In the genomic region with DNA sequence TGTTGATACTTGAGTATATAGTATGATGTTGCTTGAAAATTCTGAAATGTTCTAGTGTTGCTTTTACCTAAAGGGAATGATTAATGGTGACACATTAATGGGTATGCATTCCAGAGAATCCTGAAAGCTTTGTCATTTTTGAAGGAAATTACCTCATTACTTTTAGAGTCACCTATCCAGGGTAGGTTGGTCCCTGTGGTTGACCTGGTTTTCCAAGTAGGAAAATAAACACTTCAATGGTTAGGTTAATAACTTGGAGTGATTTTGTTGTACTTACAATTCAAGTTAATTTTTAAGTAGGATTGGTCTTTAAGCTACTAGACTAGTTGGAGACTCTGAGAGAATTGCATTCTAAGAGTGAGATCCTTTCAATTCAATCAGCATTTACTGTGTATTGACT, we compare ENCODE assay signal across 14 cellular contexts. TPM values are rescaled to one million over a fixed set of nuclear protein-coding genes. Genes with fewer than 3 reads are reported as not detected.
DNase-seq lines count a peak whose midpoint lies in the region; ATAC-seq, FAIRE-seq and TF ChIP-seq lines count a peak whose summit lies in the region.
"Had no signal": no experiment of that assay in that cellular context is flagged by ENCODE, and none has a peak within 500 bp of the region (broad histone marks: within the 10 kb centered on the region; RNA-seq: fewer than 3 reads in every experiment).

No MANE protein-coding gene starts in this region.

- TF ChIP-seq CTCF in Panc1 (IDR thresholded peaks at IDR 0.05) (no peak), endothelial cell of umbilical vein (IDR thresholded peaks at IDR 0.05; ENCODE audit: extremely low read depth in 1 of 2, insufficient read depth in 1 of 2, low read depth in 1 of 2, low read length in 2 of 2) (no peak), pancreas (IDR thresholded peaks at IDR 0.05) (no peak)

- DNase-seq in G401 (ENCODE audit: low spot score) (peak; percentile 66), Panc1 (ENCODE audit: low read depth, low spot score) (peak; percentile 88), endothelial cell of umbilical vein (ENCODE audit: low read depth, low spot score) (peak; percentile 77), pancreas (no peak), activated gamma-delta T cell treated with Interleukin-2 at 50 U/mL for 16 hours (no peak)
- no peak for DNase-seq in stimulated activated naive CD8-positive, alpha-beta T cell treated with anti-CD3 and anti-CD28 coated beads, Interleukin-15, amount 100 ng/mL, for 72 hours
- DNase-seq in effector CD8-positive, alpha-beta T cell (lab: John Stamatoyannopoulos, UW), result no peak
- DNase-seq in activated CD4-positive, alpha-beta memory T cell treated with anti-CD3 and anti-CD28 coated beads for 36 hours, result no peak
- DNase-seq: activated CD8-positive, alpha-beta memory T cell treated with anti-CD3 and anti-CD28 coated beads, Interleukin-2, amount 10 ng/mL, durations not matched to agents 7 days and 5 days; activated naive CD8-positive, alpha-beta T cell treated with anti-CD3 and anti-CD28 coated beads for 36 hours; BE2C; cortex of kidney; left colon had no signal

- peak overlapping the region; percentile 54 for H3K27ac ChIP-seq in Panc1 (ENCODE audit: low read length)
- peak overlapping the region; percentile 66 for H3K27ac ChIP-seq in endothelial cell of umbilical vein (ENCODE audit: insufficient read depth, low read depth, low read length)
- no peak overlapping the region for H3K27ac ChIP-seq in pancreas

- H3K9ac ChIP-seq in endothelial cell of umbilical vein (replicated peaks; ENCODE audit: extremely low read depth, insufficient read depth, low read length), result no peak overlapping the region

- H3K36me3 ChIP-seq in Panc1 (ENCODE audit: control insufficient read depth, insufficient read depth, low read length), result no peaks in the 10 kb centered on the region
- H3K36me3 ChIP-seq in endothelial cell of umbilical vein (ENCODE audit: control insufficient read depth in 2 of 2, extremely low read depth in 1 of 2, insufficient read depth in 2 of 2, low read length in 2 of 2), result no peaks in the 10 kb centered on the region
- no peaks in the 10 kb centered on the region for H3K36me3 ChIP-seq in pancreas
- H3K36me3 ChIP-seq: BE2C, gastroesophageal sphincter had no signal

- H4K20me1 ChIP-seq in endothelial cell of umbilical vein (replicated peaks; ENCODE audit: control insufficient read depth, extremely low read depth, insufficient read depth, low read length), result no peaks in the 10 kb centered on the region

- H2AFZ ChIP-seq in endothelial cell of umbilical vein (ENCODE audit: low read depth, low read length), result no peak overlapping the region

- H3K79me2 ChIP-seq in endothelial cell of umbilical vein (ENCODE audit: control insufficient read depth, insufficient read depth, low read length), result no peaks in the 10 kb centered on the region

- BruUV-seq in Panc1 (replicated peaks; lab: Mats Ljungman, UMichigan) (no TSS peak), endothelial cell of umbilical vein (replicated peaks; lab: Mats Ljungman, UMichigan) (no TSS peak)

- H3K9me1 ChIP-seq in endothelial cell of umbilical vein (replicated peaks; ENCODE audit: control insufficient read depth, extremely low read depth, insufficient read depth, low read length), result no peaks in the 10 kb centered on the region

- ATAC-seq in Panc1 (peak; percentile 79), pancreas (peak; percentile 25 to 77 (median 59))
- no peak for ATAC-seq in stimulated activated naive CD8-positive, alpha-beta T cell treated with anti-CD3 and anti-CD28 coated beads, Interleukin-15, amount 100 ng/mL, for 72 hours
- ATAC-seq: activated CD8-positive, alpha-beta memory T cell treated with anti-CD3 and anti-CD28 coated beads, Interleukin-2, amount 10 ng/mL, durations not matched to agents 7 days and 5 days; gastroesophageal sphincter; left colon had no signal

- intact Hi-C loops in Panc1 (cut with micrococcal nuclease; ENCODE audit: unreplicated experiment) (no loop called here), endothelial cell of umbilical vein (cut with micrococcal nuclease) (loop anchor here (1.0 to 2.0 kb wide), 4 partner anchors 17 to 85 kb away; partner anchors contain the start of gene MITF), pancreas (cut with DNase I) (no loop called here)
- intact Hi-C loops in activated CD4-positive, alpha-beta memory T cell treated with anti-CD3 and anti-CD28 coated beads for 36 hours (cut with micrococcal nuclease), result no loop called here

- H3K4me2 ChIP-seq in endothelial cell of umbilical vein (ENCODE audit: insufficient read depth, low read length), result peak overlapping the region; percentile 47

- H3K27ac Mint-ChIP-seq in stimulated activated naive CD8-positive, alpha-beta T cell treated with anti-CD3 and anti-CD28 coated beads, Interleukin-15, amount 100 ng/mL, for 72 hours, result no peak overlapping the region
- no peak overlapping the region for H3K27ac Mint-ChIP-seq in activated CD4-positive, alpha-beta memory T cell treated with anti-CD3 and anti-CD28 coated beads for 36 hours
- H3K27ac Mint-ChIP-seq: activated CD8-positive, alpha-beta memory T cell treated with anti-CD3 and anti-CD28 coated beads, Interleukin-2, amount 10 ng/mL, durations not matched to agents 7 days and 5 days; activated naive CD8-positive, alpha-beta T cell treated with anti-CD3 and anti-CD28 coated beads for 36 hours had no signal

- in situ Hi-C loops in G401 (cut with HindIII; ENCODE audit: low sequenced_read_pairs) (no loop called here), Panc1 (cut with HindIII; ENCODE audit: low pct_unique_long_range_greater_than_20kb, low sequenced_read_pairs) (no loop called here)

- H3K27me3 ChIP-seq in Panc1 (ENCODE audit: control insufficient read depth, insufficient read depth, low read length) (no peaks in the 10 kb centered on the region), endothelial cell of umbilical vein (ENCODE audit: control insufficient read depth in 2 of 2, insufficient read depth in 2 of 2, low read length in 2 of 2) (no peaks in the 10 kb centered on the region), pancreas (no peaks in the 10 kb centered on the region)
- H3K27me3 ChIP-seq: BE2C, gastroesophageal sphincter had no signal

- POLR2A ChIA-PET in Panc1 (lab: Charles Lee), result no interaction called here
- POLR2A ChIA-PET in endothelial cell of umbilical vein (lab: Charles Lee), result no interaction called here
- POLR2A ChIA-PET in activated CD4-positive, alpha-beta memory T cell treated with anti-CD3 and anti-CD28 coated beads for 36 hours (lab: Charles Lee), result no interaction called here

- no peaks in the 10 kb centered on the region for H3K36me3 Mint-ChIP-seq in activated CD4-positive, alpha-beta memory T cell treated with anti-CD3 and anti-CD28 coated beads for 36 hours
- H3K36me3 Mint-ChIP-seq: activated CD8-positive, alpha-beta memory T cell treated with anti-CD3 and anti-CD28 coated beads, Interleukin-2, amount 10 ng/mL, durations not matched to agents 7 days and 5 days; activated naive CD8-positive, alpha-beta T cell treated with anti-CD3 and anti-CD28 coated beads for 36 hours had no signal

- no peak overlapping the region for H3K4me3 Mint-ChIP-seq in stimulated activated naive CD8-positive, alpha-beta T cell treated with anti-CD3 and anti-CD28 coated beads, Interleukin-15, amount 100 ng/mL, for 72 hours
- H3K4me3 Mint-ChIP-seq in activated CD4-positive, alpha-beta memory T cell treated with anti-CD3 and anti-CD28 coated beads for 36 hours, result no peak overlapping the region
- H3K4me3 Mint-ChIP-seq: activated CD8-positive, alpha-beta memory T cell treated with anti-CD3 and anti-CD28 coated beads, Interleukin-2, amount 10 ng/mL, durations not matched to agents 7 days and 5 days; activated naive CD8-positive, alpha-beta T cell treated with anti-CD3 and anti-CD28 coated beads for 36 hours had no signal

- H3K4me1 ChIP-seq in Panc1 (ENCODE audit: control insufficient read depth, insufficient read depth, low read length), result peaks cover 22% of the 10 kb centered on the region
- peaks cover 22% of the 10 kb centered on the region for H3K4me1 ChIP-seq in endothelial cell of umbilical vein (ENCODE audit: control insufficient read depth, extremely low read depth, insufficient read depth, low read length)
- peaks cover 0 to 3% (median 2%) of the 10 kb centered on the region in 3 donors for H3K4me1 ChIP-seq in pancreas

- peaks cover 0 to 13% of the 10 kb centered on the region in 2 donors for H3K9me3 Mint-ChIP-seq in stimulated activated naive CD8-positive, alpha-beta T cell treated with anti-CD3 and anti-CD28 coated beads, Interleukin-15, amount 100 ng/mL, for 72 hours
- no peaks in the 10 kb centered on the region for H3K9me3 Mint-ChIP-seq in activated CD4-positive, alpha-beta memory T cell treated with anti-CD3 and anti-CD28 coated beads for 36 hours
- H3K9me3 Mint-ChIP-seq: activated naive CD8-positive, alpha-beta T cell treated with anti-CD3 and anti-CD28 coated beads for 36 hours had no signal

- peaks cover 6% of the 10 kb centered on the region for H3K27me3 Mint-ChIP-seq in stimulated activated naive CD8-positive, alpha-beta T cell treated with anti-CD3 and anti-CD28 coated beads, Interleukin-15, amount 100 ng/mL, for 72 hours
- H3K27me3 Mint-ChIP-seq in activated CD4-positive, alpha-beta memory T cell treated with anti-CD3 and anti-CD28 coated beads for 36 hours, result no peaks in the 10 kb centered on the region
- H3K27me3 Mint-ChIP-seq: activated CD8-positive, alpha-beta memory T cell treated with anti-CD3 and anti-CD28 coated beads, Interleukin-2, amount 10 ng/mL, durations not matched to agents 7 days and 5 days had no signal

- H3K9me3 ChIP-seq in Panc1 (ENCODE audit: control insufficient read depth, insufficient read depth, low read depth, low read length), result no peaks in the 10 kb centered on the region
- no peaks in the 10 kb centered on the region for H3K9me3 ChIP-seq in endothelial cell of umbilical vein (replicated peaks; ENCODE audit: control insufficient read depth, insufficient read depth, low read length)
- H3K9me3 ChIP-seq in pancreas, result no peaks in the 10 kb centered on the region
- H3K9me3 ChIP-seq: BE2C, gastroesophageal sphincter had no signal

- no peak for TF ChIP-seq POLR2A in endothelial cell of umbilical vein (IDR thresholded peaks at IDR 0.05; ENCODE audit: low read depth, low read length)

- H3K4me3 ChIP-seq in Panc1 (ENCODE audit: low read depth in 2 of 2, low read length in 2 of 2) (no peak overlapping the region), endothelial cell of umbilical vein (replicated peaks in 1 of 3; ENCODE audit: insufficient read depth in 1 of 3, low read depth in 1 of 3, low read length in 3 of 3) (no peak overlapping the region), pancreas (no peak overlapping the region)
- H3K4me3 ChIP-seq: gastroesophageal sphincter had no signal

- dilution Hi-C loops in endothelial cell of umbilical vein (cut with MboI; ENCODE audit: extremely low pct_ligation_motif_present, low sequenced_read_pairs), result no loop called here

- CTCF ChIA-PET in Panc1 (lab: Charles Lee) (no interaction called here), endothelial cell of umbilical vein (lab: Charles Lee) (interaction anchor here (0.5 to 2.4 kb wide), 7 partner anchors 10 to 683 kb away, joined by 3 to 9 read pairs (median 4); partner anchors contain the start of gene MITF)
- CTCF ChIA-PET in activated CD4-positive, alpha-beta memory T cell treated with anti-CD3 and anti-CD28 coated beads for 36 hours (lab: Charles Lee), result no interaction called here

- H3K4me1 Mint-ChIP-seq in stimulated activated naive CD8-positive, alpha-beta T cell treated with anti-CD3 and anti-CD28 coated beads, Interleukin-15, amount 100 ng/mL, for 72 hours, result no peaks in the 10 kb centered on the region
- H3K4me1 Mint-ChIP-seq in activated CD4-positive, alpha-beta memory T cell treated with anti-CD3 and anti-CD28 coated beads for 36 hours (ENCODE audit: low read depth), result no peaks in the 10 kb centered on the region
- H3K4me1 Mint-ChIP-seq: activated CD8-positive, alpha-beta memory T cell treated with anti-CD3 and anti-CD28 coated beads, Interleukin-2, amount 10 ng/mL, durations not matched to agents 7 days and 5 days; activated naive CD8-positive, alpha-beta T cell treated with anti-CD3 and anti-CD28 coated beads for 36 hours had no signal

- FAIRE-seq in endothelial cell of umbilical vein (lab: Jason Lieb, UNC) (peak; percentile 72), pancreas (lab: Jason Lieb, UNC) (no peak)

RNA-seq across cellular contexts. Expression of gene MITF, which starts 31.0 kb away (rescaled TPM):
- total RNA-seq in G401 (2014; rRNA removed; shearing (Covaris generic)), result 81.7 and 116 TPM in 2 replicates
- 10.8 TPM for total RNA-seq in Panc1 (2021; ENCODE audit: unreplicated experiment)
- 3.5 TPM for polyA plus RNA-seq in Panc1 (2012; ENCODE audit: insufficient read length)
- 2.5 and 3.9 TPM in 2 replicates for total RNA-seq in endothelial cell of umbilical vein
- polyA plus RNA-seq in endothelial cell of umbilical vein, result 1.6 TPM in 2 replicates
- 1.9 and 2.0 TPM in 2 replicates for polyA plus RNA-seq in endothelial cell of umbilical vein (2011; cell fraction: cytosol; rRNA removed)
- polyA plus RNA-seq in endothelial cell of umbilical vein (2011; cell fraction: nucleus; rRNA removed), result 1.9 and 2.6 TPM in 2 replicates
- polyA plus RNA-seq in endothelial cell of umbilical vein (2012), result 1.1 and 2.3 TPM in 2 replicates
- polyA minus RNA-seq in endothelial cell of umbilical vein, result 4.6 and 4.9 TPM in 2 replicates
- polyA minus RNA-seq in endothelial cell of umbilical vein (2011; cell fraction: cytosol; rRNA and poly(A)+ RNA removed), result 25.6 TPM
- polyA minus RNA-seq in endothelial cell of umbilical vein (2011; cell fraction: nucleus; rRNA and poly(A)+ RNA removed), result 9.6 and 10.1 TPM in 2 replicates
- 1 to 10 TPM; 5.1 to 9.7 (median 5.9) TPM for total RNA-seq in pancreas
- polyA plus RNA-seq in pancreas, result 1 to 10 TPM; 1.8 to 2.2 TPM
- total RNA-seq in activated CD4-positive, alpha-beta memory T cell treated with anti-CD3 and anti-CD28 coated beads for 36 hours, result not detected
- total RNA-seq: activated CD8-positive, alpha-beta memory T cell treated with anti-CD3 and anti-CD28 coated beads, Interleukin-2, amount 10 ng/mL, durations not matched to agents 7 days and 5 days had no signal

Comparison
In these comparisons a context has a peak if more than half of its experiments do, and no peak if none do; other contexts are left out.
1. DNase-seq: peak in G401 (single experiment), Panc1 (single experiment) and endothelial cell of umbilical vein (single experiment); none in pancreas (0 of 6), stimulated activated naive CD8-positive, alpha-beta T cell treated with anti-CD3 and anti-CD28 coated beads, Interleukin-15, amount 100 ng/mL, for 72 hours (0 of 2), activated gamma-delta T cell treated with Interleukin-2 at 50 U/mL for 16 hours (single experiment), effector CD8-positive, alpha-beta T cell (single experiment) and activated CD4-positive, alpha-beta memory T cell treated with anti-CD3 and anti-CD28 coated beads for 36 hours (single experiment).
2. H3K27ac ChIP-seq: peak in Panc1 (single experiment) and endothelial cell of umbilical vein (single experiment); none in pancreas (0 of 4).